9 cellular contexts compared by ENCODE assay signal in genomic region chr11:64848779-64849599, GRCh38. TPM values are rescaled to one million over a fixed set of nuclear protein-coding genes. Genes with fewer than 3 reads are reported as not detected.
DNase-seq lines count a peak whose midpoint lies in the region; ATAC-seq and TF ChIP-seq lines count a peak whose summit lies in the region.
"Had no signal": no experiment of that assay in that cellular context is flagged by ENCODE, and none has a peak within 500 bp of the region (broad histone marks: within the 10 kb centered on the region; RNA-seq: fewer than 3 reads in every experiment).

No MANE protein-coding gene starts in this region.

- H4K20me1 ChIP-seq in OCI-LY7 (ENCODE audit: insufficient read depth, low read length) = no peaks in the 10 kb centered on the region

- no TSS peak for BruUV-seq in OCI-LY7 (replicated peaks; lab: Mats Ljungman, UMichigan)

- TF ChIP-seq POLR2A in heart left ventricle (IDR thresholded peaks at IDR 0.05) = no peak
- no peak for TF ChIP-seq POLR2A in testis (IDR thresholded peaks at IDR 0.05)

- H3K27me3 ChIP-seq in heart left ventricle (peaks cover 0 to 4% (median 0%) of the 10 kb centered on the region in 9 donors), tibial artery (peaks cover 0 to 5% of the 10 kb centered on the region in 2 donors), testis (no peaks in the 10 kb centered on the region)
- H3K27me3 ChIP-seq: ovary had no signal

- H3K36me3 ChIP-seq in heart left ventricle = peaks cover 0 to 23% (median 9%) of the 10 kb centered on the region in 9 donors
- H3K36me3 ChIP-seq in OCI-LY7 (ENCODE audit: insufficient read depth, low read length) = peaks cover 17% of the 10 kb centered on the region; the same call in 1 of the 2 replicates
- H3K36me3 ChIP-seq in tibial artery = peaks cover 13 to 26% (median 25%) of the 10 kb centered on the region in 3 donors
- H3K36me3 ChIP-seq in testis (ENCODE audit: low read depth, missing control alignments) = no peaks in the 10 kb centered on the region
- H3K36me3 ChIP-seq: ovary had no signal

- no peaks in the 10 kb centered on the region for H3K9me2 ChIP-seq in OCI-LY7 (ENCODE audit: insufficient read depth, low read length)

- POLR2A ChIA-PET in OCI-LY7 (lab: Charles Lee) = interaction anchor here (0.5 to 7.7 kb wide), 14 partner anchors 15 to 555 kb away, joined by 3 to 178 read pairs (median 4); partner anchors contain the start of genes EHD1 and RASGRP2

- ATAC-seq in heart left ventricle (no peak), Right ventricle myocardium inferior (no peak), HG03095 (IDR thresholded peaks at IDR 0.05; ENCODE audit: unreplicated experiment) (no peak)

- intact Hi-C loops in heart left ventricle (cut with DNase I) (loop anchor here (2.0 to 10.0 kb wide), 8 partner anchors 20 to 268 kb away; partner anchors contain the start of genes ARL2 (in 5 of the 10), BATF2 (in 3 of the 10), ZNHIT2 (in 3 of the 10) and TM7SF2 (in 2 of the 10)), Right ventricle myocardium inferior (cut with DNase I) (loop anchor here (5.0 kb wide), 1 partner anchor 163 kb away; the partner anchor contains the start of gene ARL2), OCI-LY7 (cut with micrococcal nuclease; ENCODE audit: unreplicated experiment) (loop anchor here (2.0 to 10.0 kb wide), 4 partner anchors 178 to 466 kb away; partner anchors contain the start of genes CAPN1, CDC42EP2, CDCA5 and SNX15), tibial artery (cut with DNase I; ENCODE audit: low total_unique reads) (loop anchor here (2.0 kb wide), 1 partner anchor 40 kb away; no protein-coding TSS in a partner anchor), testis (cut with DNase I; ENCODE audit: low total_unique reads) (loop anchor here (5.0 to 10.0 kb wide), 2 partner anchors 43 to 166 kb away; partner anchors contain the start of gene ARL2)

- CTCF ChIA-PET in OCI-LY7 (lab: Charles Lee; ENCODE audit: unreplicated experiment) = interaction anchor here (0.6 to 4.1 kb wide), 22 partner anchors 10 to 283 kb away, joined by 3 to 24 read pairs (median 5); partner anchors contain the start of gene PPP2R5B

- H3K4me3 ChIP-seq in heart left ventricle (no peak overlapping the region), OCI-LY7 (ENCODE audit: low read depth, low read length, poor library complexity, severe bottlenecking) (peak overlapping the region; percentile 4), tibial artery (no peak overlapping the region), testis (no peak overlapping the region)
- H3K4me3 ChIP-seq: ovary had no signal

- no peaks in the 10 kb centered on the region for H3K79me2 ChIP-seq in OCI-LY7 (ENCODE audit: insufficient read depth, low read depth, low read length)

- no peak for DNase-seq in heart left ventricle
- DNase-seq in Right ventricle myocardium inferior (ENCODE audit: missing footprints) = no peak
- peak; percentile 80 for DNase-seq in OCI-LY7 (ENCODE audit: low spot score)
- DNase-seq in germinal center (ENCODE audit: low spot score) = peak; percentile 72
- DNase-seq in tibial artery = no peak
- DNase-seq in testis = no peak
- DNase-seq in glomerular visceral epithelial cell (ENCODE audit: extremely low spot score) = no peak
- DNase-seq: ovary had no signal

- H2AFZ ChIP-seq in OCI-LY7 (ENCODE audit: low read length) = peak overlapping the region; percentile 13; the same call in 1 of the 2 replicates

- TF ChIP-seq CTCF in heart left ventricle (IDR thresholded peaks at IDR 0.05) = no peak
- peak; percentile 73 for TF ChIP-seq CTCF in OCI-LY7 (conservative IDR thresholded peaks at IDR 0.05; ENCODE audit: low read length)
- no peak for TF ChIP-seq CTCF in tibial artery (IDR thresholded peaks at IDR 0.05)
- no peak for TF ChIP-seq CTCF in testis (IDR thresholded peaks at IDR 0.05)

- no peaks in the 10 kb centered on the region for H3K9me3 ChIP-seq in heart left ventricle
- H3K9me3 ChIP-seq in OCI-LY7 (ENCODE audit: low read length) = no peaks in the 10 kb centered on the region
- no peaks in the 10 kb centered on the region for H3K9me3 ChIP-seq in tibial artery
- H3K9me3 ChIP-seq in testis = no peaks in the 10 kb centered on the region
- H3K9me3 ChIP-seq: ovary had no signal

- H3K27ac ChIP-seq in heart left ventricle (peak overlapping the region; percentile 49 to 91 (median 80)), OCI-LY7 (ENCODE audit: low read depth, low read length, poor library complexity, severe bottlenecking) (peak overlapping the region; percentile 92), tibial artery (peak overlapping the region; percentile 48 to 97), testis (no peak overlapping the region)
- H3K27ac ChIP-seq: ovary had no signal

- H3K4me1 ChIP-seq in heart left ventricle = peaks cover 9 to 79% (median 66%) of the 10 kb centered on the region in 12 donors
- peaks cover 81% of the 10 kb centered on the region for H3K4me1 ChIP-seq in OCI-LY7 (ENCODE audit: insufficient read depth, low read length, poor library complexity, severe bottlenecking)
- peaks cover 0 to 72% (median 55%) of the 10 kb centered on the region in 4 donors for H3K4me1 ChIP-seq in tibial artery
- H3K4me1 ChIP-seq in testis = peaks cover 6% of the 10 kb centered on the region

- 78 to 82% (median 78%) methylated on average over 12 to 16 of the region's 16 CpGs for WGBS in heart left ventricle, 4 donors
- 78 to 82% methylated on average over 2 to 13 of the region's 16 CpGs for WGBS in testis, 2 donors

- H3K4me2 ChIP-seq in OCI-LY7 (ENCODE audit: low read length) = peak overlapping the region; percentile 55

RNA-seq across cellular contexts. Expression of gene CDC42BPG, which starts 4.5 kb away (rescaled TPM):
- total RNA-seq in heart left ventricle (under 1 TPM in 8 of 9 donors, not detected in 1; 0.12 to 0.50 (median 0.26) TPM), Right ventricle myocardium inferior (0.16 TPM), OCI-LY7 (2022) (3.5 and 5.1 TPM in 2 replicates), testis (1 to 10 TPM; 7.6 to 9.2 TPM)
- polyA plus RNA-seq in heart left ventricle (under 1 TPM; 0.12 to 0.15 TPM), testis (ENCODE audit: insufficient read depth, low read depth, low replicate concordance) (5.3 TPM)
- 4.9 TPM in 2 replicates for total RNA-seq in OCI-LY7 (2014; rRNA removed; shearing (Covaris generic))

RNA-seq across cellular contexts. Expression of gene EHD1, which starts 29.4 kb away (rescaled TPM):
- total RNA-seq in heart left ventricle = 100 to 1,000 TPM in 1 of 9 donors, 10 to 100 TPM in 8; 38.2 to 102 (median 58.2) TPM
- polyA plus RNA-seq in heart left ventricle = 10 to 100 TPM; 27.9 to 50.4 TPM
- 56.0 TPM for total RNA-seq in Right ventricle myocardium inferior
- 101 and 107 TPM in 2 replicates for total RNA-seq in OCI-LY7 (2014; rRNA removed; shearing (Covaris generic))
- total RNA-seq in OCI-LY7 (2022) = 153 and 177 TPM in 2 replicates
- 100 to 1,000 TPM; 230 to 455 TPM for total RNA-seq in testis
- 328 TPM for polyA plus RNA-seq in testis (ENCODE audit: insufficient read depth, low read depth, low replicate concordance)

RNA-seq across cellular contexts. Expression of gene MEN1, which starts 38.6 kb away (rescaled TPM):
- 10 to 100 TPM in 4 of 9 donors, 1 to 10 TPM in 5; 6.6 to 15.0 (median 9.0) TPM for total RNA-seq in heart left ventricle
- 10 to 100 TPM in 1 of 2 donors, 1 to 10 TPM in 1; 7.2 to 15.2 TPM for polyA plus RNA-seq in heart left ventricle
- 8.4 TPM for total RNA-seq in Right ventricle myocardium inferior
- total RNA-seq in OCI-LY7 (2014; rRNA removed; shearing (Covaris generic)) = 29.8 and 44.4 TPM in 2 replicates
- total RNA-seq in OCI-LY7 (2022) = 71.6 and 72.4 TPM in 2 replicates
- 10 to 100 TPM; 36.7 to 40.8 TPM for total RNA-seq in testis
- 29.7 TPM for polyA plus RNA-seq in testis (ENCODE audit: insufficient read depth, low read depth, low replicate concordance)

RNA-seq across cellular contexts. Expression of gene MAP4K2, which starts 46.0 kb away (rescaled TPM):
- total RNA-seq in heart left ventricle (10 to 100 TPM in 3 of 9 donors, 1 to 10 TPM in 6; 7.0 to 27.5 (median 8.6) TPM), Right ventricle myocardium inferior (11.3 TPM), OCI-LY7 (2022) (110 and 122 TPM in 2 replicates), testis (10 to 100 TPM; 27.7 to 29.8 TPM)
- polyA plus RNA-seq in heart left ventricle (1 to 10 TPM; 7.8 to 9.5 TPM), testis (ENCODE audit: insufficient read depth, low read depth, low replicate concordance) (14.9 TPM)
- 109 and 115 TPM in 2 replicates for total RNA-seq in OCI-LY7 (2014; rRNA removed; shearing (Covaris generic))

Comparison
In these comparisons a context has a peak if more than half of its experiments do, and no peak if none do; other contexts are left out.
1. DNase-seq: peak in OCI-LY7 (single experiment) and germinal center (single experiment); none in heart left ventricle (0 of 5), Right ventricle myocardium inferior (single experiment), tibial artery (0 of 2), testis (single experiment) and glomerular visceral epithelial cell (single experiment).
2. H3K27ac ChIP-seq: peak in heart left ventricle (12 of 12), OCI-LY7 (single experiment) and tibial artery (2 of 2); none in testis (0 of 2).